Comparison of ENCODE assay signal across 9 cellular contexts in genomic region chr1:32336963-32337675, GRCh38. TPM values are rescaled to one million over a fixed set of nuclear protein-coding genes. Genes with fewer than 3 reads are reported as not detected.
DNase-seq lines count a peak whose midpoint lies in the region; ATAC-seq and TF ChIP-seq lines count a peak whose summit lies in the region.
"Had no signal": no experiment of that assay in that cellular context is flagged by ENCODE, and none has a peak within 500 bp of the region (broad histone marks: within the 10 kb centered on the region; RNA-seq: fewer than 3 reads in every experiment).

No MANE protein-coding gene starts in this region.

- H2BK15ac ChIP-seq in mesendoderm (replicated peaks; ENCODE audit: low read depth), result no peak overlapping the region

- H3K27ac ChIP-seq in mesendoderm (ENCODE audit: low read depth, low read length), result no peak overlapping the region
- H3K27ac ChIP-seq: parathyroid adenoma had no signal

- no peak for TF ChIP-seq CTCF in brain (conservative IDR thresholded peaks at IDR 0.05)

- H3K4me2 ChIP-seq in mesendoderm (ENCODE audit: low read length), result no peak overlapping the region

- H3K9ac ChIP-seq in mesendoderm (ENCODE audit: low read length), result peak overlapping the region; percentile 70
- H3K9ac ChIP-seq: parathyroid adenoma had no signal

- no peak overlapping the region for H4K5ac ChIP-seq in mesendoderm (ENCODE audit: low read length)

- peak; percentile 39 for DNase-seq in activated T-cell treated with anti-CD3 and anti-CD28 coated beads for 24 hours (ENCODE audit: low read depth)
- no peak for DNase-seq in activated T-cell treated with anti-CD3 and anti-CD28 coated beads for 4 hours
- DNase-seq in SIG-M5 treated with dmso at 0.1 percent for 504 hours (lab: John Stamatoyannopoulos, UW; ENCODE audit: unreplicated experiment), result peak; percentile 93
- no peak for DNase-seq in mesendoderm
- DNase-seq in dedifferentiated amniotic fluid mesenchymal stem cell (ENCODE audit: extremely low spot score), result no peak
- DNase-seq in NCI-H2081 treated with DMSO at 0.1 percent for 48 hours (lab: John Stamatoyannopoulos, UW), result no peak

- peaks cover 3% of the 10 kb centered on the region for H3K36me3 ChIP-seq in mesendoderm (ENCODE audit: control insufficient read depth, insufficient read depth, low read length)

- H3K18ac ChIP-seq in mesendoderm (ENCODE audit: low read length), result no peak overlapping the region

- H2BK5ac ChIP-seq in mesendoderm (ENCODE audit: low read length), result no peak overlapping the region

- no peak for ATAC-seq in HG03571 (IDR thresholded peaks at IDR 0.05; ENCODE audit: unreplicated experiment)

- H2AK5ac ChIP-seq in mesendoderm (ENCODE audit: low read length), result no peak overlapping the region

- H3K79me2 ChIP-seq in mesendoderm (ENCODE audit: control insufficient read depth, insufficient read depth, low read length), result peaks cover 24% of the 10 kb centered on the region
- H3K79me2 ChIP-seq: parathyroid adenoma had no signal

- H3K4me3 Mint-ChIP-seq in brain, result peak overlapping the region; percentile 73 to 82 (median 75)

- H3K79me1 ChIP-seq in mesendoderm (ENCODE audit: low read length), result peaks cover 12% of the 10 kb centered on the region

- peaks cover 55% of the 10 kb centered on the region for H3K4me1 Mint-ChIP-seq in brain

- no peak overlapping the region for H3K4me3 ChIP-seq in mesendoderm (ENCODE audit: low read length)

- no CpG with 5 or more reads among the region's 8 CpGs for WGBS in mesendoderm (ENCODE audit: extremely low coverage, insufficient coverage, low lambda C conversion rate)

- H3K27ac Mint-ChIP-seq in brain, result peak overlapping the region; percentile 69 to 93 (median 89)

- peaks cover 23% of the 10 kb centered on the region for H3K36me3 Mint-ChIP-seq in brain

- H3K4me1 ChIP-seq in mesendoderm (ENCODE audit: control insufficient read depth, low read depth, low read length), result peaks cover 10% of the 10 kb centered on the region
- H3K4me1 ChIP-seq: parathyroid adenoma had no signal

- H3K9me3 Mint-ChIP-seq in brain, result peaks cover 0 to 4% (median 0%) of the 10 kb centered on the region in 5 experiments

- H3K27me3 Mint-ChIP-seq in brain, result peaks cover 7% of the 10 kb centered on the region

- no peak overlapping the region for H3K4ac ChIP-seq in mesendoderm (ENCODE audit: low read depth, low read length)

- no peak overlapping the region for H4K8ac ChIP-seq in mesendoderm (ENCODE audit: low read depth, low read length)

- peak overlapping the region; percentile 29 for H3K23ac ChIP-seq in mesendoderm (ENCODE audit: low read length)

- no peak overlapping the region for H2BK120ac ChIP-seq in mesendoderm (ENCODE audit: low read depth, low read length)

- H3K27me3 ChIP-seq in mesendoderm (ENCODE audit: insufficient read depth, low read length, poor library complexity), result no peaks in the 10 kb centered on the region

- peak overlapping the region; percentile 78 for H3K56ac ChIP-seq in mesendoderm (ENCODE audit: low read length)

RNA-seq across cellular contexts. Expression of gene MARCKSL1, which starts 1.1 kb away (rescaled TPM):
- polyA plus RNA-seq in brain (ENCODE audit: insufficient read depth, low read depth, low replicate concordance), result 1,713 TPM
- polyA plus RNA-seq in mesendoderm (2013, experiment 1 of 2), result 698 TPM
- polyA plus RNA-seq in mesendoderm (2013, experiment 2 of 2), result 700 TPM

RNA-seq across cellular contexts. Expression of gene FAM229A, which starts 25.2 kb away (rescaled TPM):
- 3.0 TPM for polyA plus RNA-seq in brain (ENCODE audit: insufficient read depth, low read depth, low replicate concordance)
- polyA plus RNA-seq in mesendoderm (2013, experiment 1 of 2), result 1.8 TPM
- 1.6 TPM for polyA plus RNA-seq in mesendoderm (2013, experiment 2 of 2)

RNA-seq across cellular contexts. Expression of gene TSSK3, which starts 25.2 kb away (rescaled TPM):
- polyA plus RNA-seq in brain (ENCODE audit: insufficient read depth, low read depth, low replicate concordance), result not detected
- 0.42 TPM for polyA plus RNA-seq in mesendoderm (2013, experiment 1 of 2)
- 0.22 TPM for polyA plus RNA-seq in mesendoderm (2013, experiment 2 of 2)

RNA-seq across cellular contexts. Expression of gene HDAC1, which starts 45.2 kb away (rescaled TPM):
- 81.1 TPM for polyA plus RNA-seq in brain (ENCODE audit: insufficient read depth, low read depth, low replicate concordance)
- polyA plus RNA-seq in mesendoderm (2013, experiment 1 of 2), result 53.0 TPM
- polyA plus RNA-seq in mesendoderm (2013, experiment 2 of 2), result 51.7 TPM

RNA-seq across cellular contexts. Expression of gene BSDC1, which starts 57.1 kb away (rescaled TPM):
- 121 TPM for polyA plus RNA-seq in brain (ENCODE audit: insufficient read depth, low read depth, low replicate concordance)
- polyA plus RNA-seq in mesendoderm (2013, experiment 1 of 2), result 27.3 TPM
- polyA plus RNA-seq in mesendoderm (2013, experiment 2 of 2), result 27.9 TPM

Comparison
In these comparisons a context has a peak if more than half of its experiments do, and no peak if none do; other contexts are left out.
1. DNase-seq: peak in activated T-cell treated with anti-CD3 and anti-CD28 coated beads for 24 hours (single experiment) and SIG-M5 treated with dmso at 0.1 percent for 504 hours (single experiment); none in activated T-cell treated with anti-CD3 and anti-CD28 coated beads for 4 hours (single experiment), mesendoderm (single experiment), dedifferentiated amniotic fluid mesenchymal stem cell (single experiment) and NCI-H2081 treated with DMSO at 0.1 percent for 48 hours (single experiment).